Comparison of ENCODE assay signal across 30 cellular contexts in the genomic region with DNA sequence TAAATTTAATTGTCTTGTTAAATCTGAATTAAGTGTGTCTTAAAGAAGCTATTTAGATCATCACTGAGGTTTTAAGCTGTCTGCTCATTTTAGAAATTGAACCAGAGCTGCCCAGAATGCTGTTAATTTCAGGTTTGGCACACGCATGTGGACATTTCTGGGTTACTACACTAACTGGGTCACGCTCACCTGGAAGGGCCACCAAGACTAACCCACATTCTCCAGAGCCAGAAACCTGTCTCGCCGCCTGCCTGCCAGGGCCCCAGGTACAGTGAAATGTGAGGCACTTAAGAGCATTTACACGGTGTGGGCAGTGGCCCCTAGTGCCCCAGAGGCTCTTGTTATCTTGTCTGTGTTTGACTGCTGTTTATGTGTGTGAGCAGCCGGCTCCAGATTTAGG. TPM values are rescaled to one million over a fixed set of nuclear protein-coding genes. Genes with fewer than 3 reads are reported as not detected.
"Had no signal": no experiment of that assay in that cellular context is flagged by ENCODE, and none has a peak within 500 bp of the region (broad histone marks: within the 10 kb centered on the region; RNA-seq: fewer than 3 reads in every experiment).

No MANE protein-coding gene starts in this region.

- H3K27me3 Mint-ChIP-seq: stimulated activated naive B cell treated with anti-CD40 and anti-IgM and Interleukin-4, amounts not matched to agents 10 μg/mL and 1 μg/mL and 100 μg/mL, for 72 hours had no signal

- H3K4me3 Mint-ChIP-seq: naive thymus-derived CD8-positive, alpha-beta T cell; nephron; neural crest cell; stimulated activated naive B cell treated with anti-CD40 and anti-IgM and Interleukin-4, amounts not matched to agents 10 μg/mL and 1 μg/mL and 100 μg/mL, for 72 hours had no signal

- H3K9me3 Mint-ChIP-seq: nephron; neural crest cell; stimulated activated naive B cell treated with anti-CD40 and anti-IgM and Interleukin-4, amounts not matched to agents 10 μg/mL and 1 μg/mL and 100 μg/mL, for 72 hours had no signal

- H3K27ac ChIP-seq: hepatocyte, left lung, lower lobe of right lung, neutrophil, parathyroid adenoma, right atrium auricular region, right lobe of liver, stomach, testis, thyroid gland, transverse colon, upper lobe of left lung had no signal

- H3K36me3 ChIP-seq: left lung, lower lobe of right lung, neutrophil, right atrium auricular region, right lobe of liver, stomach, thyroid gland, transverse colon, upper lobe of left lung had no signal

- H3K36me3 Mint-ChIP-seq: naive thymus-derived CD8-positive, alpha-beta T cell; stimulated activated naive B cell treated with anti-CD40 and anti-IgM and Interleukin-4, amounts not matched to agents 10 μg/mL and 1 μg/mL and 100 μg/mL, for 72 hours had no signal

- H3K9me3 ChIP-seq: left lung, lower lobe of right lung, neutrophil, right atrium auricular region, right lobe of liver, stomach, testis, thyroid gland, transverse colon, upper lobe of left lung had no signal

- H3K27me3 ChIP-seq: hepatocyte, left lung, neutrophil, right atrium auricular region, right lobe of liver, stomach, testis, thyroid gland, transverse colon, upper lobe of left lung had no signal

- H3K4me3 ChIP-seq: hepatocyte, left lung, lower lobe of right lung, right atrium auricular region, right lobe of liver, smooth muscle cell, stomach, testis, thyroid gland, transverse colon, upper lobe of left lung had no signal

- H3K27ac Mint-ChIP-seq: naive thymus-derived CD8-positive, alpha-beta T cell; nephron; stimulated activated naive B cell treated with anti-CD40 and anti-IgM and Interleukin-4, amounts not matched to agents 10 μg/mL and 1 μg/mL and 100 μg/mL, for 72 hours had no signal

- H3K4me1 ChIP-seq: left lung, lower lobe of right lung, parathyroid adenoma, right atrium auricular region, right lobe of liver, testis, thyroid gland, upper lobe of left lung had no signal

- DNase-seq: kidney glomerular epithelial cell; left cardiac atrium; left lung; lower lobe of right lung; mammary epithelial cell; mesenchymal stem cell; naive thymus-derived CD8-positive, alpha-beta T cell; occipital lobe; right lobe of liver; stimulated activated CD4-positive, alpha-beta T cell treated with anti-CD3 and anti-CD28 coated beads, Interleukin-1b, Interleukin-23, amount 100 ng/mL, for 48 hours; stimulated activated CD4-positive, alpha-beta T cell treated with anti-CD3 and anti-CD28 coated beads, Interleukin-2, amount 100 ng/mL, for 48 hours; stimulated activated CD4-positive, alpha-beta T cell treated with anti-CD3 and anti-CD28 coated beads, Interleukin-4, amount 100 ng/mL, for 4 hours; stimulated activated CD8-positive, alpha-beta memory T cell treated with anti-CD3 and anti-CD28 coated beads, Interleukin-4, amount 100 ng/mL, for 48 hours; stimulated activated naive B cell treated with anti-CD40 and anti-IgM and Interleukin-4, amounts not matched to agents 10 μg/mL and 1 μg/mL and 100 μg/mL, for 72 hours; stimulated activated naive CD8-positive, alpha-beta T cell treated with anti-CD3 and anti-CD28 coated beads, Interleukin-15, Interleukin-2, amounts not matched to agents 100 U/mL and 50 U/mL, for 24 hours; stomach; testis; thyroid gland; transverse colon had no signal

- H3K4me1 Mint-ChIP-seq: naive thymus-derived CD8-positive, alpha-beta T cell; nephron; neural crest cell had no signal

RNA-seq across cellular contexts. Expression of a gene that starts 46.6 kb away (rescaled TPM):
- total RNA-seq: lower lobe of right lung; naive thymus-derived CD8-positive, alpha-beta T cell; osteocyte; posterior vena cava; pulmonary artery endothelial cell had no signal
